ENCODE assay signal across 22 cellular contexts in the genomic region with DNA sequence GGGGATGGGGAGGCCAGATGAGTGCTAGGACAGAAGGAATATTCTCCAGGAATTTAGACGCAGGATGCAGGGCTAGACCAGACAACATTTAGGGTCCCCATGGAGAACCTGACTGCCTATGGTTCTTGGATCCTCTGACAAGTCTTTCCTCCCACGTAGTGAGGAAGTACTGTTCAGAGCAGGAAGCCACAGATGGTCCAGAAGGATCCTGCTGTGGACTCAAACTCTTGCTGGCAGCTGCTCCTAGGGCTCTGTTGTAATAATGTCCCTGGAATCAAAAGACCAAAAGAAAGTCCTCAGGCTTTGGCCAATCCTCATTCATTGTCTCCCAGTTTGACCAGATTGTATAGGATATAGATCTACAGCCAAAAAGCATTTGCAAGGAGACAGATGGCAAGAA. TPM values are rescaled to one million over a fixed set of nuclear protein-coding genes. Genes with fewer than 3 reads are reported as not detected.
DNase-seq lines count a peak whose midpoint lies in the region; ATAC-seq and TF ChIP-seq lines count a peak whose summit lies in the region.
"Had no signal": no experiment of that assay in that cellular context is flagged by ENCODE, and none has a peak within 500 bp of the region (broad histone marks: within the 10 kb centered on the region; RNA-seq: fewer than 3 reads in every experiment).

No MANE protein-coding gene starts in this region.

- H3K4me3 ChIP-seq in BLaER1, result no peak overlapping the region
- H3K4me3 ChIP-seq in GM23338, result no peak overlapping the region
- H3K4me3 ChIP-seq in left ventricle myocardium inferior, result no peak overlapping the region
- H3K4me3 ChIP-seq in naive thymus-derived CD4-positive, alpha-beta T cell (ENCODE audit: low read length), result no peak overlapping the region
- H3K4me3 ChIP-seq: GM23248 had no signal

- peaks cover 37% of the 10 kb centered on the region for H3K4me1 ChIP-seq in BLaER1
- H3K4me1 ChIP-seq in GM23338 (ENCODE audit: insufficient read depth), result peaks cover 78% of the 10 kb centered on the region
- peaks cover 66% of the 10 kb centered on the region for H3K4me1 ChIP-seq in left ventricle myocardium inferior
- H3K4me1 ChIP-seq in naive thymus-derived CD4-positive, alpha-beta T cell (ENCODE audit: control insufficient read depth in 2 of 2, insufficient read depth in 2 of 2, low read length in 2 of 2), result no peaks in the 10 kb centered on the region

- no peak for ATAC-seq in GM23338
- ATAC-seq in WTC11, result peak; percentile 5
- ATAC-seq in HG02981 (IDR thresholded peaks at IDR 0.05; ENCODE audit: unreplicated experiment), result no peak
- no peak for ATAC-seq in naive thymus-derived CD4-positive, alpha-beta T cell
- ATAC-seq in HG02973 (IDR thresholded peaks at IDR 0.05; ENCODE audit: unreplicated experiment), result no peak

- peaks cover 100% of the 10 kb centered on the region for H3K79me2 ChIP-seq in GM23338 (replicated peaks; ENCODE audit: insufficient read depth)

- no peaks in the 10 kb centered on the region for H3K9me2 ChIP-seq in GM23338 (ENCODE audit: insufficient read depth)

- H3K9me3 ChIP-seq in BLaER1 (no peaks in the 10 kb centered on the region), left ventricle myocardium inferior (replicated peaks) (no peaks in the 10 kb centered on the region)
- no peaks in the 10 kb centered on the region for H3K9me3 ChIP-seq in naive thymus-derived CD4-positive, alpha-beta T cell (ENCODE audit: control insufficient read depth in 2 of 3, low read length in 3 of 3)
- H3K9me3 ChIP-seq: BE2C, Caco-2 had no signal

- H3K27ac ChIP-seq in BLaER1, result no peak overlapping the region
- peak overlapping the region; percentile 35; the same call in 1 of the 2 replicates for H3K27ac ChIP-seq in GM23338 (ENCODE audit: low read depth)
- peak overlapping the region; percentile 64 for H3K27ac ChIP-seq in left ventricle myocardium inferior (replicated peaks)
- H3K27ac ChIP-seq in naive thymus-derived CD4-positive, alpha-beta T cell (ENCODE audit: low read depth, low read length), result no peak overlapping the region
- H3K27ac ChIP-seq: GM23248 had no signal

- TF ChIP-seq CTCF in GM23338 (conservative IDR thresholded peaks at IDR 0.05; ENCODE audit: low read depth in 2 of 2) (no peak), WTC11 (IDR thresholded peaks at IDR 0.05) (no peak), left ventricle myocardium inferior (IDR thresholded peaks at IDR 0.05; ENCODE audit: borderline replicate concordance) (no peak)

- POLR2A ChIA-PET in WTC11 (lab: Charles Lee), result no interaction called here
- POLR2A ChIA-PET in naive thymus-derived CD4-positive, alpha-beta T cell (lab: Charles Lee), result no interaction called here

- H3K36me3 ChIP-seq in BLaER1 (no peaks in the 10 kb centered on the region), GM23338 (ENCODE audit: insufficient read depth) (no peaks in the 10 kb centered on the region), left ventricle myocardium inferior (no peaks in the 10 kb centered on the region)
- H3K36me3 ChIP-seq in naive thymus-derived CD4-positive, alpha-beta T cell (ENCODE audit: control insufficient read depth in 2 of 3, insufficient read depth in 3 of 3, low read length in 3 of 3), result no peaks in the 10 kb centered on the region
- H3K36me3 ChIP-seq: BE2C had no signal

- H3K27me3 ChIP-seq in BLaER1, result no peaks in the 10 kb centered on the region
- no peaks in the 10 kb centered on the region for H3K27me3 ChIP-seq in GM23338 (ENCODE audit: insufficient read depth)
- H3K27me3 ChIP-seq in left ventricle myocardium inferior (ENCODE audit: low read depth), result no peaks in the 10 kb centered on the region
- no peaks in the 10 kb centered on the region for H3K27me3 ChIP-seq in naive thymus-derived CD4-positive, alpha-beta T cell (ENCODE audit: control insufficient read depth in 2 of 2, insufficient read depth in 2 of 2, low read length in 2 of 2)
- H3K27me3 ChIP-seq: BE2C had no signal

- H3K9me3 Mint-ChIP-seq in GM23338, result no peaks in the 10 kb centered on the region
- H3K9me3 Mint-ChIP-seq in WTC11, result no peaks in the 10 kb centered on the region
- no peaks in the 10 kb centered on the region for H3K9me3 Mint-ChIP-seq in naive thymus-derived CD4-positive, alpha-beta T cell
- H3K9me3 Mint-ChIP-seq: activated T-cell treated with anti-CD3 and anti-CD28 coated beads, Interleukin-2, amount 50 U/mL, for 24 hours; central memory CD8-positive, alpha-beta T cell; IgD-negative memory B cell had no signal

- no peak overlapping the region for H3K9ac ChIP-seq in BLaER1
- H3K9ac ChIP-seq: GM23248 had no signal

- H2AFZ ChIP-seq in GM23338, result no peak overlapping the region
- H2AFZ ChIP-seq: GM23248 had no signal

- CTCF ChIA-PET in WTC11 (lab: Charles Lee), result no interaction called here
- CTCF ChIA-PET in naive thymus-derived CD4-positive, alpha-beta T cell (lab: Charles Lee), result no interaction called here

- intact Hi-C loops in left ventricle myocardium inferior (cut with micrococcal nuclease), result no loop called here
- intact Hi-C loops in naive thymus-derived CD4-positive, alpha-beta T cell (cut with micrococcal nuclease), result no loop called here

- H3K27me3 Mint-ChIP-seq in GM23338 (ENCODE audit: insufficient read depth, low read depth, poor library complexity), result peaks cover 6% of the 10 kb centered on the region
- H3K27me3 Mint-ChIP-seq in WTC11 (ENCODE audit: low read depth), result no peaks in the 10 kb centered on the region
- no peaks in the 10 kb centered on the region for H3K27me3 Mint-ChIP-seq in naive thymus-derived CD4-positive, alpha-beta T cell
- H3K27me3 Mint-ChIP-seq: activated T-cell treated with anti-CD3 and anti-CD28 coated beads, Interleukin-2, amount 50 U/mL, for 24 hours; IgD-negative memory B cell had no signal

- H4K20me1 ChIP-seq in BLaER1 (no peaks in the 10 kb centered on the region), GM23338 (replicated peaks; ENCODE audit: insufficient read depth) (peaks cover 91% of the 10 kb centered on the region)

- H3K4me3 Mint-ChIP-seq in GM23338 (no peak overlapping the region; the same call in 2 of the 3 replicates), WTC11 (no peak overlapping the region)
- no peak overlapping the region for H3K4me3 Mint-ChIP-seq in naive thymus-derived CD4-positive, alpha-beta T cell
- H3K4me3 Mint-ChIP-seq: activated T-cell treated with anti-CD3 and anti-CD28 coated beads, Interleukin-2, amount 50 U/mL, for 24 hours; central memory CD8-positive, alpha-beta T cell; IgD-negative memory B cell had no signal

- H3K4me2 ChIP-seq in BLaER1 (peak overlapping the region; percentile 41), GM23338 (peak overlapping the region; percentile 15; the same call in 1 of the 2 replicates)

- H3K4me1 Mint-ChIP-seq in GM23338 (peaks cover 79% of the 10 kb centered on the region), WTC11 (peaks cover 97% of the 10 kb centered on the region)
- H3K4me1 Mint-ChIP-seq in naive thymus-derived CD4-positive, alpha-beta T cell, result no peaks in the 10 kb centered on the region
- H3K4me1 Mint-ChIP-seq: central memory CD8-positive, alpha-beta T cell; IgD-negative memory B cell had no signal

- H3K36me3 Mint-ChIP-seq in GM23338 (ENCODE audit: low read depth) (peaks cover 1% of the 10 kb centered on the region; the same call in 1 of the 3 replicates), WTC11 (no peaks in the 10 kb centered on the region; the same call in 1 of the 2 replicates)
- peaks cover 0 to 27% (median 8%) of the 10 kb centered on the region in 5 donors for H3K36me3 Mint-ChIP-seq in naive thymus-derived CD4-positive, alpha-beta T cell

- H3K27ac Mint-ChIP-seq in GM23338, result no peak overlapping the region
- H3K27ac Mint-ChIP-seq in WTC11, result peak overlapping the region; percentile 85; the same call in 1 of the 2 replicates
- no peak overlapping the region for H3K27ac Mint-ChIP-seq in naive thymus-derived CD4-positive, alpha-beta T cell
- H3K27ac Mint-ChIP-seq: activated T-cell treated with anti-CD3 and anti-CD28 coated beads, Interleukin-2, amount 50 U/mL, for 24 hours; IgD-negative memory B cell had no signal

- no peaks in the 10 kb centered on the region for H3F3A ChIP-seq in GM23338 (replicated peaks; ENCODE audit: low read depth)

- DNase-seq in GM23338 (ENCODE audit: low spot score), result no peak
- no peak for DNase-seq in WTC11 (ENCODE audit: low spot score)
- DNase-seq in left ventricle myocardium inferior, result no peak
- DNase-seq in DMS53 (lab: John Stamatoyannopoulos, UW), result no peak
- DNase-seq in naive thymus-derived CD4-positive, alpha-beta T cell, result no peak
- DNase-seq: activated CD4-positive, CD25-positive, alpha-beta regulatory T cell; activated naive CD4-positive, alpha-beta T cell; activated T-cell treated with anti-CD3 and anti-CD28 coated beads, Interleukin-2, amount 50 U/mL, for 24 hours; anterior cingulate cortex; Caco-2; erythroblast; NCI-H1417; stimulated activated CD8-positive, alpha-beta memory T cell treated with anti-CD3 and anti-CD28 coated beads, Interleukin-4, amount 100 ng/mL, for 48 hours; T-helper 9 cell had no signal

TF ChIP-seq in GM23338, 12 proteins besides CTCF, POLR2A, EP300 and RAD21 (continues in another document):
- TF ChIP-seq JUNB (IDR thresholded peaks at IDR 0.05; ENCODE audit: unreplicated experiment), result no peak
- no peak for TF ChIP-seq ZNF331 (CRISPR knock-in tag; IDR thresholded peaks at IDR 0.05; ENCODE audit: low read depth)
- no peak for TF ChIP-seq EZH2phosphoT487 (IDR thresholded peaks at IDR 0.05; ENCODE audit: unreplicated experiment)
- TF ChIP-seq NANOG (IDR thresholded peaks at IDR 0.05; ENCODE audit: borderline replicate concordance), result no peak
- TF ChIP-seq POLR2AphosphoS5 (IDR thresholded peaks at IDR 0.05; ENCODE audit: low read depth), result no peak

TF ChIP-seq in WTC11, 78 proteins besides CTCF, POLR2A, EP300 and RAD21 (continues in another document):
- TF ChIP-seq, protein P1, sequence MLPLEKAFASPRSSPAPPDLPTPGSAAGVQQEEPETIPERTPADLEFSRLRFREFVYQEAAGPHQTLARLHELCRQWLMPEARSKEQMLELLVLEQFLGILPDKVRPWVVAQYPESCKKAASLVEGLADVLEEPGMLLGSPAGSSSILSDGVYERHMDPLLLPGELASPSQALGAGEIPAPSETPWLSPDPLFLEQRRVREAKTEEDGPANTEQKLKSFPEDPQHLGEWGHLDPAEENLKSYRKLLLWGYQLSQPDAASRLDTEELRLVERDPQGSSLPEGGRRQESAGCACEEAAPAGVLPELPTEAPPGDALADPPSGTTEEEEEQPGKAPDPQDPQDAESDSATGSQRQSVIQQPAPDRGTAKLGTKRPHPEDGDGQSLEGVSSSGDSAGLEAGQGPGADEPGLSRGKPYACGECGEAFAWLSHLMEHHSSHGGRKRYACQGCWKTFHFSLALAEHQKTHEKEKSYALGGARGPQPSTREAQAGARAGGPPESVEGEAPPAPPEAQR (CRISPR knock-in tag; IDR thresholded peaks at IDR 0.05), result no peak
- TF ChIP-seq TEAD4 (CRISPR knock-in tag; IDR thresholded peaks at IDR 0.05), result no peak

RNA-seq across cellular contexts. Expression of gene SEMA6A, which starts 53.9 kb away (rescaled TPM):
- total RNA-seq in GM23338 (2014; rRNA removed; shearing (Covaris generic)), result 355 and 400 TPM in 2 replicates
- polyA plus RNA-seq in GM23338 (2016; fragmentation: Nextera tagmentation; extraction: Ambion mirVana), result 220 and 233 TPM in 2 replicates
- total RNA-seq in WTC11 (2021), result 336 to 406 TPM (median 357 TPM) in 3 replicates
- total RNA-seq in left ventricle myocardium inferior, result 6.3 TPM
- not detected for total RNA-seq in naive thymus-derived CD4-positive, alpha-beta T cell
- 1 to 10 TPM in 1 of 2 donors, under 1 TPM in 1; 0.87 to 1.5 TPM for polyA plus RNA-seq in naive thymus-derived CD4-positive, alpha-beta T cell
- total RNA-seq: M059J had no signal

Comparison
In these comparisons a context has a peak if more than half of its experiments do, and no peak if none do; other contexts are left out.
1. H3K27ac ChIP-seq: peak in GM23338 (single experiment) and left ventricle myocardium inferior (single experiment); none in BLaER1 (single experiment) and naive thymus-derived CD4-positive, alpha-beta T cell (single experiment).
2. RNA of gene SEMA6A, which starts 53.9 kb away (total RNA-seq): 336 to 406 TPM in WTC11 and 355 to 400 TPM in GM23338; 6.3 TPM in left ventricle myocardium inferior (single experiment) and not detected in naive thymus-derived CD4-positive, alpha-beta T cell; every median in the first group is over 10 times any median in the second.